8 cellular contexts compared by ENCODE assay signal in the genomic region with DNA sequence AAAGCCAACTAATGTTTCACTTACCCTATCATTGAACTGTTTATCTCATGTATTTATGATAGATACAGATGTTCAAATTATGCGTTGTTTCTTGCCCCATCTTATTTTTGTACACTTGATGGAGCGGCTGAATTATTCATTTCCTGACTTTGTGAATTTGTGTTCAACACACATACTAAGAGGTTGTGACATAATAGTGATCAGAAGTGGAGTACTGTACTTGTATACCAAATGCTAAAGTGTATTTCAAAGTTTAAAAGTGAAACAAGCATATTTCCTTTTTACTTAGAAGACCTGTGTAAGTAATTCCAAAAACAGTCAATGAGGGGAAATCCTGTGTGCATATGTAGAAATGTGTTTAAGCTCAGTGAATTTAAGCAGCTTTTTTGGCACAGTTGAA. TPM values are rescaled to one million over a fixed set of nuclear protein-coding genes. Genes with fewer than 3 reads are reported as not detected.
DNase-seq lines count a peak whose midpoint lies in the region; ATAC-seq and TF ChIP-seq lines count a peak whose summit lies in the region.

No MANE protein-coding gene starts in this region.

- no peak for ATAC-seq in GM18867 (IDR thresholded peaks at IDR 0.05; ENCODE audit: unreplicated experiment)

- H3K4me1 ChIP-seq in DOHH2 (ENCODE audit: control insufficient read depth, low read length) (peaks cover 53% of the 10 kb centered on the region), Peyer's patch (peaks cover 0 to 38% (median 3%) of the 10 kb centered on the region in 4 donors), trophoblast cell (ENCODE audit: control insufficient read depth in 1 of 2, insufficient read depth in 2 of 2, low read length in 2 of 2) (peaks cover 0 to 2% of the 10 kb centered on the region in 2 experiments)

- H3K9ac ChIP-seq in trophoblast cell (ENCODE audit: low read length) = no peak overlapping the region

- H3K27me3 ChIP-seq in DOHH2 (ENCODE audit: control insufficient read depth, low read length) (no peaks in the 10 kb centered on the region), Peyer's patch (no peaks in the 10 kb centered on the region), trophoblast cell (ENCODE audit: insufficient read depth, low read length) (no peaks in the 10 kb centered on the region)

- no peak overlapping the region for H2AK5ac ChIP-seq in trophoblast cell (ENCODE audit: low read length)

- H3K4ac ChIP-seq in trophoblast cell (ENCODE audit: low read depth, low read length) = no peak overlapping the region

- H4K91ac ChIP-seq in trophoblast cell (ENCODE audit: low read depth, low read length) = no peak overlapping the region

- no peak for TF ChIP-seq POLR2A in Peyer's patch (IDR thresholded peaks at IDR 0.05)

- H4K12ac ChIP-seq in trophoblast cell (ENCODE audit: low read depth, low read length) = no peak overlapping the region

- no peaks in the 10 kb centered on the region for H3K9me2 ChIP-seq in DOHH2 (replicated peaks; ENCODE audit: control insufficient read depth, low read length)

- H3K4me3 ChIP-seq in DOHH2 (ENCODE audit: low read length) = peak overlapping the region; percentile 84
- peak overlapping the region; percentile 84 to 95 (median 92) for H3K4me3 ChIP-seq in Peyer's patch
- H3K4me3 ChIP-seq in trophoblast cell (ENCODE audit: low read depth, low read length) = no peak overlapping the region

- no peak for TF ChIP-seq CTCF in DOHH2 (IDR thresholded peaks at IDR 0.05; ENCODE audit: low read depth, low read length, poor library complexity, severe bottlenecking)
- TF ChIP-seq CTCF in Peyer's patch (IDR thresholded peaks at IDR 0.05) = no peak

- H3K79me1 ChIP-seq in trophoblast cell (ENCODE audit: low read length) = peaks cover 15% of the 10 kb centered on the region

- DNase-seq in Peyer's patch = no peak
- no peak for DNase-seq in epithelial cell of prostate (ENCODE audit: low read depth, low spot score)
- DNase-seq in trophoblast cell = no peak
- no peak for DNase-seq in NCI-H526 (lab: John Stamatoyannopoulos, UW)
- DNase-seq in NCI-H2227 (lab: John Stamatoyannopoulos, UW; ENCODE audit: unreplicated experiment) = no peak
- no peak for DNase-seq in retina

- no CpG with 5 or more reads among the region's 2 CpGs for WGBS in trophoblast cell (ENCODE audit: extremely low coverage, insufficient coverage, insufficient read length)

- H2BK12ac ChIP-seq in trophoblast cell (ENCODE audit: low read length) = no peak overlapping the region

- no peak overlapping the region for H3K18ac ChIP-seq in trophoblast cell (ENCODE audit: low read length)

- H2BK120ac ChIP-seq in trophoblast cell (ENCODE audit: insufficient read depth, low read length, poor library complexity) = no peak overlapping the region

- H3K36me3 ChIP-seq in DOHH2 (ENCODE audit: control insufficient read depth, low read length) = peaks cover 72% of the 10 kb centered on the region
- peaks cover 3 to 42% (median 5%) of the 10 kb centered on the region in 3 donors for H3K36me3 ChIP-seq in Peyer's patch
- peaks cover 12 to 23% of the 10 kb centered on the region in 2 experiments for H3K36me3 ChIP-seq in trophoblast cell (ENCODE audit: control insufficient read depth in 1 of 2, insufficient read depth in 2 of 2, low read length in 2 of 2)

- H3K14ac ChIP-seq in trophoblast cell (ENCODE audit: low read length) = no peak overlapping the region

- H3F3A ChIP-seq in DOHH2 (ENCODE audit: control insufficient read depth, insufficient read depth) = peaks cover 13% of the 10 kb centered on the region

- no peak overlapping the region for H3K23ac ChIP-seq in trophoblast cell (ENCODE audit: low read length)

- H2AFZ ChIP-seq in trophoblast cell (ENCODE audit: insufficient read depth, low read length, poor library complexity) = no peak overlapping the region

- peak overlapping the region; percentile 76 for H3K4me2 ChIP-seq in DOHH2 (ENCODE audit: low read length)
- peak overlapping the region; percentile 96 for H3K4me2 ChIP-seq in trophoblast cell (ENCODE audit: low read length)

- H3K27ac ChIP-seq in DOHH2 (ENCODE audit: low read depth, low read length) = peak overlapping the region; percentile 62
- H3K27ac ChIP-seq in Peyer's patch = peak overlapping the region; percentile 99 to 100 (median 100)
- peak overlapping the region; percentile 95 for H3K27ac ChIP-seq in epithelial cell of prostate
- no peak overlapping the region for H3K27ac ChIP-seq in trophoblast cell (ENCODE audit: low read depth, low read length)

- H2BK5ac ChIP-seq in trophoblast cell (ENCODE audit: low read depth, low read length, poor library complexity) = no peak overlapping the region

- H3K9me3 ChIP-seq in DOHH2 (ENCODE audit: control insufficient read depth, insufficient read depth, low read length) (no peaks in the 10 kb centered on the region), Peyer's patch (no peaks in the 10 kb centered on the region), trophoblast cell (ENCODE audit: insufficient read depth, low read depth, low read length) (peaks cover 2% of the 10 kb centered on the region)

- H4K8ac ChIP-seq in trophoblast cell (ENCODE audit: low read depth, low read length) = no peak overlapping the region

- H3K79me2 ChIP-seq in DOHH2 (ENCODE audit: control insufficient read depth, low read length) (peaks cover 79% of the 10 kb centered on the region), trophoblast cell (ENCODE audit: control insufficient read depth, insufficient read depth, low read length, poor library complexity) (peaks cover 10% of the 10 kb centered on the region)

- peaks cover 22% of the 10 kb centered on the region for H4K20me1 ChIP-seq in DOHH2 (ENCODE audit: control insufficient read depth, insufficient read depth, low read depth, low read length)

RNA-seq across cellular contexts. Expression of a gene that starts 1.8 kb away (rescaled TPM):
- 10 to 100 TPM; 37.1 to 70.1 (median 52.9) TPM for total RNA-seq in Peyer's patch
- polyA plus RNA-seq in trophoblast cell (2013) = 5.7 and 6.0 TPM in 2 replicates
